Comparison of ENCODE assay signal across 8 cellular contexts in genomic region chr19:8526345-8527062, GRCh38. TPM values are rescaled to one million over a fixed set of nuclear protein-coding genes. Genes with fewer than 3 reads are reported as not detected.
A peak's percentile ranks its signal among the peaks of the same experiment; 100 is the strongest.
DNase-seq lines count a peak whose midpoint lies in the region; ATAC-seq and TF ChIP-seq lines count a peak whose summit lies in the region.

No MANE protein-coding gene starts in this region.

- no peaks in the 10 kb centered on the region for H3K4me1 Mint-ChIP-seq in activated naive CD8-positive, alpha-beta T cell treated with anti-CD3 and anti-CD28 coated beads, Interleukin-2, amount 10 ng/mL, durations not matched to agents 7 days and 5 days
- H3K4me1 Mint-ChIP-seq in osteocyte (ENCODE audit: unreplicated experiment) = peaks cover 15% of the 10 kb centered on the region

- peak overlapping the region; percentile 58 for H3K4me3 ChIP-seq in BE2C (ENCODE audit: low read depth, low read length)

- no peak overlapping the region for H3K4me3 Mint-ChIP-seq in activated naive CD8-positive, alpha-beta T cell treated with anti-CD3 and anti-CD28 coated beads, Interleukin-2, amount 10 ng/mL, durations not matched to agents 7 days and 5 days
- no peak overlapping the region for H3K4me3 Mint-ChIP-seq in osteocyte (ENCODE audit: unreplicated experiment)

- H3K9me3 ChIP-seq in BE2C = no peaks in the 10 kb centered on the region

- intact Hi-C loops in cardiac septum (cut with DNase I) = no loop called here

- peaks cover 53% of the 10 kb centered on the region for H3K36me3 Mint-ChIP-seq in activated naive CD8-positive, alpha-beta T cell treated with anti-CD3 and anti-CD28 coated beads, Interleukin-2, amount 10 ng/mL, durations not matched to agents 7 days and 5 days
- H3K36me3 Mint-ChIP-seq in osteocyte (ENCODE audit: unreplicated experiment) = peaks cover 3% of the 10 kb centered on the region

- no peaks in the 10 kb centered on the region for H3K27me3 Mint-ChIP-seq in activated naive CD8-positive, alpha-beta T cell treated with anti-CD3 and anti-CD28 coated beads, Interleukin-2, amount 10 ng/mL, durations not matched to agents 7 days and 5 days
- no peaks in the 10 kb centered on the region for H3K27me3 Mint-ChIP-seq in osteocyte (ENCODE audit: unreplicated experiment)

- H3K27ac Mint-ChIP-seq in activated naive CD8-positive, alpha-beta T cell treated with anti-CD3 and anti-CD28 coated beads, Interleukin-2, amount 10 ng/mL, durations not matched to agents 7 days and 5 days = no peak overlapping the region
- H3K27ac Mint-ChIP-seq in osteocyte (ENCODE audit: unreplicated experiment) = peak overlapping the region; percentile 19

- TF ChIP-seq CTCF in BE2C (IDR thresholded peaks at IDR 0.05; ENCODE audit: low read depth, low read length) (no peak), osteocyte (IDR thresholded peaks at IDR 0.05) (no peak)

- H3K36me3 ChIP-seq in BE2C = no peaks in the 10 kb centered on the region

- H3K27me3 ChIP-seq in BE2C = no peaks in the 10 kb centered on the region

- H3K4me1 ChIP-seq in BE2C = no peaks in the 10 kb centered on the region

- no peaks in the 10 kb centered on the region for H3K9me3 Mint-ChIP-seq in activated naive CD8-positive, alpha-beta T cell treated with anti-CD3 and anti-CD28 coated beads, Interleukin-2, amount 10 ng/mL, durations not matched to agents 7 days and 5 days
- H3K9me3 Mint-ChIP-seq in osteocyte (ENCODE audit: unreplicated experiment) = no peaks in the 10 kb centered on the region

- TF ChIP-seq POLR2A in GM18505 (IDR thresholded peaks at IDR 0.05; ENCODE audit: borderline replicate concordance, extremely low read depth, insufficient read depth, insufficient read length) = no peak

- POLR2A ChIA-PET in activated naive CD8-positive, alpha-beta T cell treated with anti-CD3 and anti-CD28 coated beads, Interleukin-2, amount 10 ng/mL, durations not matched to agents 7 days and 5 days (lab: Charles Lee) = no interaction called here

- ATAC-seq in activated naive CD8-positive, alpha-beta T cell treated with anti-CD3 and anti-CD28 coated beads, Interleukin-2, amount 10 ng/mL, durations not matched to agents 7 days and 5 days (ENCODE audit: low read depth) = peak; percentile 10
- ATAC-seq in HG02571 (IDR thresholded peaks at IDR 0.05; ENCODE audit: unreplicated experiment) = no peak
- ATAC-seq in GM18505 (IDR thresholded peaks at IDR 0.05; ENCODE audit: unreplicated experiment) = no peak
- no peak for ATAC-seq in HG03439 (IDR thresholded peaks at IDR 0.05; ENCODE audit: unreplicated experiment)

- DNase-seq in BE2C (peak; percentile 96), LoVo (ENCODE audit: low spot score) (peak; percentile 90), cardiac septum (ENCODE audit: low spot score) (peak; percentile 91), osteocyte (ENCODE audit: extremely low spot score, unreplicated experiment) (peak; percentile 98)
- DNase-seq in activated naive CD8-positive, alpha-beta T cell treated with anti-CD3 and anti-CD28 coated beads, Interleukin-2, amount 10 ng/mL, durations not matched to agents 7 days and 5 days = no peak

RNA-seq across cellular contexts. Expression of gene ZNF414, which starts 12.5 kb away (rescaled TPM):
- polyA plus RNA-seq in BE2C (2012; ENCODE audit: insufficient read depth, insufficient read length, low read depth) = 46.8 TPM
- total RNA-seq in activated naive CD8-positive, alpha-beta T cell treated with anti-CD3 and anti-CD28 coated beads, Interleukin-2, amount 10 ng/mL, durations not matched to agents 7 days and 5 days = 10 to 100 TPM; 38.2 to 40.5 TPM
- 20.2 TPM for total RNA-seq in cardiac septum
- total RNA-seq in osteocyte = 23.9 and 29.9 TPM in 2 replicates

RNA-seq across cellular contexts. Expression of gene PRAM1, which starts 24.1 kb away (rescaled TPM):
- polyA plus RNA-seq in BE2C (2012; ENCODE audit: insufficient read depth, insufficient read length, low read depth) = not detected
- total RNA-seq in activated naive CD8-positive, alpha-beta T cell treated with anti-CD3 and anti-CD28 coated beads, Interleukin-2, amount 10 ng/mL, durations not matched to agents 7 days and 5 days = 1 to 10 TPM; 2.3 to 2.5 TPM
- total RNA-seq in cardiac septum = 0.62 TPM
- total RNA-seq in osteocyte = 0.24 and 0.42 TPM in 2 replicates

RNA-seq across cellular contexts. Expression of gene MYO1F, which starts 50.7 kb away (rescaled TPM):
- not detected for polyA plus RNA-seq in BE2C (2012; ENCODE audit: insufficient read depth, insufficient read length, low read depth)
- total RNA-seq in activated naive CD8-positive, alpha-beta T cell treated with anti-CD3 and anti-CD28 coated beads, Interleukin-2, amount 10 ng/mL, durations not matched to agents 7 days and 5 days = 100 to 1,000 TPM; 306 to 332 TPM
- total RNA-seq in cardiac septum (9.0 TPM), osteocyte (0.31 and 0.43 TPM in 2 replicates)

Comparison
In these comparisons a context has a peak if more than half of its experiments do, and no peak if none do; other contexts are left out.
1. RNA of gene MYO1F, which starts 50.7 kb away (total RNA-seq): 306 to 332 TPM in activated naive CD8-positive, alpha-beta T cell treated with anti-CD3 and anti-CD28 coated beads, Interleukin-2, amount 10 ng/mL, durations not matched to agents 7 days and 5 days; 9.0 TPM in cardiac septum (single experiment) and 0.31 to 0.43 TPM in osteocyte; every median in the first group is over 10 times any median in the second.